Comparison of ENCODE assay signal across 9 cellular contexts in the genomic region with DNA sequence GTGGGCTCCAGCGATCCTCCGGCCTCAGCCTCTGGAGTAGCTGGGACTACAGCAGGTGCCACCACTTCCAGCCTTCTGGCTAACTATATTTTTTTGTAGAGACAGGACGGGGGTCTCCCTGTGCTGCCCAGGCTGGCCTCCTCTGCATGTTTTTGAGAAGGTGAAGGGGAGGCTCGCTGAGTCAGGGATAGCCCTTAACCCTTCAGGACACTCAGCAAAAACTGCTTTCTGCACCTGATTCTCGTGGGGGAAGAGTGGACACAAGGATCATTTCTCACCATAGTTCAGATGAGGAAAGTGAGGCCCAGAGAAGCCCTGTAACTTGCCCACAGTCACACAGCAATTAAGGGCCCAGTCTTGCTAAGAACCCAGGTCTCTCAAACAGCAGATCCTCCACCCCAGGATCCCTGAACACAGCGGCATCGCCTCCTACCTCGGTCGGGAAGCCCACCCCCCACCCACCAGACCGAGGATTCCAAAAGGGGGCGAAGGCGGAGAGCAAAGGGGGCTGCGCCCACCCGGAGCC. TPM values are rescaled to one million over a fixed set of nuclear protein-coding genes. Genes with fewer than 3 reads are reported as not detected.
DNase-seq lines count a peak whose midpoint lies in the region; ATAC-seq and TF ChIP-seq lines count a peak whose summit lies in the region.
"Had no signal": no experiment of that assay in that cellular context is flagged by ENCODE, and none has a peak within 500 bp of the region (broad histone marks: within the 10 kb centered on the region; RNA-seq: fewer than 3 reads in every experiment).

No MANE protein-coding gene starts in this region.

- CTCF ChIA-PET in T-cell (lab: Charles Lee) = no interaction called here

- H3K9ac ChIP-seq in ES-I3 (ENCODE audit: low read depth, low read length) = peak overlapping the region; percentile 60; the same call in 1 of the 2 replicates

- H3K27ac Mint-ChIP-seq in T-cell = peak overlapping the region; percentile 82 to 85

- H3K36me3 ChIP-seq in ES-I3 (ENCODE audit: insufficient read depth, low read length) = no peaks in the 10 kb centered on the region

- no peaks in the 10 kb centered on the region for H3K9me3 Mint-ChIP-seq in T-cell

- no peaks in the 10 kb centered on the region for H3K27me3 Mint-ChIP-seq in T-cell

- H3K4me1 ChIP-seq in ES-I3 (ENCODE audit: insufficient read depth, low read length) = peaks cover 7% of the 10 kb centered on the region

- no peak for TF ChIP-seq CTCF in fibroblast of villous mesenchyme (IDR thresholded peaks at IDR 0.05; ENCODE audit: insufficient read depth, low read depth, low read length)
- no peak for TF ChIP-seq CTCF in retinal pigment epithelial cell (conservative IDR thresholded peaks at IDR 0.05; ENCODE audit: low read depth, low read length)

- H3K4me1 Mint-ChIP-seq in T-cell = peaks cover 63 to 79% (median 73%) of the 10 kb centered on the region in 3 donors

- peak overlapping the region; percentile 56 to 76 (median 64) for H3K4me3 Mint-ChIP-seq in T-cell

- POLR2A ChIA-PET in T-cell (lab: Charles Lee) = no interaction called here

- H3K36me3 Mint-ChIP-seq in T-cell = no peaks in the 10 kb centered on the region

- ATAC-seq in T-cell (replicated peaks in 1 of 4) (peak in 1 of 4 experiments; percentile 3), GM19328 (IDR thresholded peaks at IDR 0.05; ENCODE audit: unreplicated experiment) (no peak), GM21825 (IDR thresholded peaks at IDR 0.05; ENCODE audit: unreplicated experiment) (no peak)

- DNase-seq in T-cell (no peak), fibroblast of villous mesenchyme (ENCODE audit: low read depth) (no peak), retinal pigment epithelial cell (ENCODE audit: low read depth) (no peak), HT-29 (ENCODE audit: low spot score) (no peak), epidermal melanocyte (ENCODE audit: insufficient read length, low spot score) (no peak)

- H3K4me3 ChIP-seq in fibroblast of villous mesenchyme (ENCODE audit: low read depth, low read length) = peak overlapping the region; percentile 43
- H3K4me3 ChIP-seq in retinal pigment epithelial cell (ENCODE audit: low read length) = peak overlapping the region; percentile 19
- H3K4me3 ChIP-seq: mucosa of descending colon had no signal

- no peaks in the 10 kb centered on the region for H3K9me3 ChIP-seq in ES-I3 (ENCODE audit: control insufficient read depth, insufficient read depth, low read length)
- H3K9me3 ChIP-seq: mucosa of descending colon had no signal

RNA-seq across cellular contexts. Expression of a gene that starts 1.3 kb away (rescaled TPM):
- total RNA-seq in T-cell = 10 to 100 TPM in 2 of 5 donors, 1 to 10 TPM in 3; 3.2 to 37.3 (median 5.7) TPM
- not detected in 2 replicates for total RNA-seq in fibroblast of villous mesenchyme
- total RNA-seq in HT-29 (2014; rRNA removed; shearing (Covaris generic)) = not detected in 2 replicates

RNA-seq across cellular contexts. Expression of a gene that starts 29.8 kb away (rescaled TPM):
- total RNA-seq in T-cell = 10 to 100 TPM; 21.9 to 26.4 (median 23.1) TPM
- 17.1 and 22.5 TPM in 2 replicates for total RNA-seq in fibroblast of villous mesenchyme
- 12.2 and 20.4 TPM in 2 replicates for total RNA-seq in HT-29 (2014; rRNA removed; shearing (Covaris generic))

RNA-seq across cellular contexts. Expression of a gene that starts 38.3 kb away (rescaled TPM):
- total RNA-seq in T-cell (10 to 100 TPM; 28.2 to 52.1 (median 40.7) TPM), fibroblast of villous mesenchyme (39.3 and 56.1 TPM in 2 replicates)
- total RNA-seq in HT-29 (2014; rRNA removed; shearing (Covaris generic)) = 84.5 and 178 TPM in 2 replicates
